28 cellular contexts compared by ENCODE assay signal in the genomic region with DNA sequence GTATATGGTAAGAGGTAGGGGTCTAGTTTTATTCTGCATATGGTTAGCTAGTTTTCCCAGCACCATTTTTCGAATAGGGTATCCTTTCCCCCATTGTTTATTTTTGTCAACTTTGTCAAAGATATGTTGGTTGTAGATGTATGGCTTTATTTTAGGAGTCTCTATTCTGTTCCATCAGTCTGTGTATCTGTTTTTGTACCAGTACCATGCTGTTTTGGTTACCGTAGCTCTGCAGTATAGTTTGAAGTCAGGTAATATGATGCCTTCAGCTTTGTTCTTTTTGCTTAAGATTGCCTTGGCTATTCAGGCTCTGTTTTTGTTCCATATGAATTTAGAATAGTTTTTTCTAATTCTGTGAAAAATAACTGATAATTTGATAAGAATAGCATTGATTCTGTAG.
"Had no signal": no experiment of that assay in that cellular context is flagged by ENCODE, and none has a peak within 500 bp of the region (broad histone marks: within the 10 kb centered on the region; RNA-seq: fewer than 3 reads in every experiment).

No MANE protein-coding gene starts in this region.

- H3K4me1 ChIP-seq: ascending aorta, body of pancreas, breast epithelium had no signal

- H3K4me3 Mint-ChIP-seq: activated CD4-positive, alpha-beta T cell treated with anti-CD3 and anti-CD28 coated beads, Interleukin-2, amount 10 ng/mL, durations not matched to agents 7 days and 5 days; activated CD8-positive, alpha-beta T cell treated with anti-CD3 and anti-CD28 coated beads, Interleukin-2, amount 10 ng/mL, durations not matched to agents 7 days and 5 days; activated naive CD4-positive, alpha-beta T cell treated with anti-CD3 and anti-CD28 coated beads, Interleukin-2, amount 50 U/mL, for 24 hours; activated naive CD8-positive, alpha-beta T cell treated with anti-CD3 and anti-CD28 coated beads, Interleukin-2, amount 10 ng/mL, durations not matched to agents 7 days and 5 days; activated T-cell treated with anti-CD3 and anti-CD28 coated beads, Interleukin-2, amount 50 U/mL, for 24 hours; T-helper 1 cell treated with Interleukin-12 subunit alpha and Interleukin-12 subunit beta and Interleukin-4 antibody, amounts not matched to agents 30 μg/mL and 1 μg/mL, for 36 hours; T-helper 2 cell treated with Interferon-gamma antibody and Interleukin-4, amounts not matched to agents 5 μg/mL and 100 μg/mL, for 36 hours had no signal

- H3K9me3 ChIP-seq: ascending aorta, body of pancreas had no signal

- H3K27me3 ChIP-seq: ascending aorta, body of pancreas, breast epithelium, SJCRH30 had no signal

- H3K27ac ChIP-seq: ascending aorta, body of pancreas, breast epithelium, SJCRH30, SK-N-MC had no signal

- DNase-seq: activated CD4-positive, alpha-beta T cell treated with anti-CD3 and anti-CD28 coated beads, Interleukin-2, amount 10 ng/mL, durations not matched to agents 7 days and 5 days; activated CD4-positive, alpha-beta T cell treated with anti-CD3 and anti-CD28 coated beads, Interleukin-2, amount 50 U/mL, for 48 hours; activated CD8-positive, alpha-beta T cell treated with anti-CD3 and anti-CD28 coated beads, Interleukin-2, amount 10 ng/mL, durations not matched to agents 7 days and 5 days; activated gamma-delta T cell; activated naive CD4-positive, alpha-beta T cell treated with Interleukin-2 at 50 U/mL for 16 hours; activated naive CD8-positive, alpha-beta T cell treated with anti-CD3 and anti-CD28 coated beads, Interleukin-2, amount 10 ng/mL, durations not matched to agents 7 days and 5 days; activated T-cell treated with anti-CD3 and anti-CD28 coated beads, Interleukin-2, amount 50 U/mL, for 24 hours; amygdala; body of pancreas; Karpas-422; NCI-H1105; NCI-H1417 treated with DMSO at 0.1 percent for 48 hours; NCI-H187 treated with DMSO at 0.1 percent for 48 hours; NCI-H2081; NCI-H226; NCI-H446 treated with DMSO at 0.1 percent for 48 hours; NCI-H524; SHP77; SJCRH30 had no signal

- ATAC-seq: activated CD8-positive, alpha-beta T cell treated with anti-CD3 and anti-CD28 coated beads, Interleukin-2, amount 10 ng/mL, durations not matched to agents 7 days and 5 days; body of pancreas; Panc1 had no signal

- H3K4me1 Mint-ChIP-seq: activated CD4-positive, alpha-beta T cell treated with anti-CD3 and anti-CD28 coated beads, Interleukin-2, amount 10 ng/mL, durations not matched to agents 7 days and 5 days had no signal

- H3K9me3 Mint-ChIP-seq: activated naive CD4-positive, alpha-beta T cell treated with anti-CD3 and anti-CD28 coated beads, Interleukin-2, amount 50 U/mL, for 24 hours had no signal

- FAIRE-seq: TTC549 had no signal

- H3K27ac Mint-ChIP-seq: activated CD4-positive, alpha-beta T cell treated with anti-CD3 and anti-CD28 coated beads, Interleukin-2, amount 10 ng/mL, durations not matched to agents 7 days and 5 days; activated CD8-positive, alpha-beta T cell treated with anti-CD3 and anti-CD28 coated beads, Interleukin-2, amount 10 ng/mL, durations not matched to agents 7 days and 5 days; activated naive CD4-positive, alpha-beta T cell treated with anti-CD3 and anti-CD28 coated beads, Interleukin-2, amount 50 U/mL, for 24 hours; activated naive CD8-positive, alpha-beta T cell treated with anti-CD3 and anti-CD28 coated beads, Interleukin-2, amount 10 ng/mL, durations not matched to agents 7 days and 5 days; activated T-cell treated with anti-CD3 and anti-CD28 coated beads, Interleukin-2, amount 50 U/mL, for 24 hours; activated T-helper 2 cell treated with anti-CD3 and anti-CD28 coated beads, Interferon-gamma antibody, Interleukin-2, Interleukin-4, amounts not matched to agents 10 μg/mL and 5 μg/mL and 100 μg/mL, durations not matched to agents 14 hours and 24 hours and 36 hours; T-helper 1 cell treated with Interleukin-12 subunit alpha and Interleukin-12 subunit beta and Interleukin-4 antibody, amounts not matched to agents 30 μg/mL and 1 μg/mL, for 36 hours; T-helper 2 cell treated with Interferon-gamma antibody and Interleukin-4, amounts not matched to agents 5 μg/mL and 100 μg/mL, for 36 hours had no signal

- H3K4me3 ChIP-seq: ascending aorta, body of pancreas, breast epithelium, SJCRH30, SK-N-MC had no signal
